In genomic region chr6:52419809-52420667, GRCh38 we compare ENCODE assay signal across 8 cellular contexts.
DNase-seq lines count a peak whose midpoint lies in the region; ATAC-seq, FAIRE-seq and TF ChIP-seq lines count a peak whose summit lies in the region.

Gene EFHC1 (plus strand): TSS chr6:52420342. CDS start chr6:52420411, 69 bp downstream.

- WGBS in iPS DF 6.9 (ENCODE audit: insufficient coverage, insufficient read length): no CpG with 5 or more reads among the region's 57 CpGs

- H3K36me3 ChIP-seq in brain microvascular endothelial cell (replicated peaks) (no peaks in the 10 kb centered on the region), iPS DF 6.9 (ENCODE audit: control insufficient read depth, insufficient read depth, low read length) (peaks cover 2% of the 10 kb centered on the region; the same call in 1 of the 2 replicates)

- H3K4me1 ChIP-seq in iPS DF 6.9 (ENCODE audit: control insufficient read depth, insufficient read depth, low read length): peaks cover 3% of the 10 kb centered on the region

- no peaks in the 10 kb centered on the region for H3K27me3 ChIP-seq in brain microvascular endothelial cell (replicated peaks)
- no peaks in the 10 kb centered on the region for H3K27me3 ChIP-seq in iPS DF 6.9 (ENCODE audit: control insufficient read depth, insufficient read depth, low read length)

- peak; percentile 80 for FAIRE-seq in TTC549 (lab: Jason Lieb, UNC)

- H3K27ac ChIP-seq in brain microvascular endothelial cell: peak within 1 kb of the TSS; percentile 88
- no peak within 1 kb of the TSS for H3K27ac ChIP-seq in iPS DF 6.9 (ENCODE audit: low read length)

- DNase-seq in 8988T (peak; percentile 65), NCI-H2107 (lab: John Stamatoyannopoulos, UW) (peak; percentile 88), brain microvascular endothelial cell (peak; percentile 98), iPS DF 6.9 (ENCODE audit: low read depth, low spot score) (peak; percentile 92), skeletal muscle cell (ENCODE audit: low read depth) (peak; percentile 91)

- ATAC-seq in GM18520 (IDR thresholded peaks at IDR 0.05; ENCODE audit: unreplicated experiment): peak; percentile 91
- peak; percentile 93 for ATAC-seq in HG03060 (IDR thresholded peaks at IDR 0.05; ENCODE audit: low read depth, unreplicated experiment)

- TF ChIP-seq CTCF in brain microvascular endothelial cell (IDR thresholded peaks at IDR 0.05; ENCODE audit: low read depth, low read length, missing control alignments): no peak

- in situ Hi-C loops in brain microvascular endothelial cell (cut with HindIII; ENCODE audit: low pct_ligation_motif_present, low sequenced_read_pairs): loop anchor here (25.0 kb wide), 1 partner anchor 242 kb away; the partner anchor contains the start of gene TMEM14A

- H3K9me3 ChIP-seq in iPS DF 6.9 (ENCODE audit: control insufficient read depth, insufficient read depth, low read length): no peaks in the 10 kb centered on the region

- H3K4me3 ChIP-seq in brain microvascular endothelial cell (ENCODE audit: low read depth, low read length) (peak within 1 kb of the TSS; percentile 85), iPS DF 6.9 (ENCODE audit: low read length) (peak within 1 kb of the TSS; percentile 75), skeletal muscle cell (ENCODE audit: low read depth, low read length) (peak within 1 kb of the TSS; percentile 93)
